18 cellular contexts compared by ENCODE assay signal in the genomic region with DNA sequence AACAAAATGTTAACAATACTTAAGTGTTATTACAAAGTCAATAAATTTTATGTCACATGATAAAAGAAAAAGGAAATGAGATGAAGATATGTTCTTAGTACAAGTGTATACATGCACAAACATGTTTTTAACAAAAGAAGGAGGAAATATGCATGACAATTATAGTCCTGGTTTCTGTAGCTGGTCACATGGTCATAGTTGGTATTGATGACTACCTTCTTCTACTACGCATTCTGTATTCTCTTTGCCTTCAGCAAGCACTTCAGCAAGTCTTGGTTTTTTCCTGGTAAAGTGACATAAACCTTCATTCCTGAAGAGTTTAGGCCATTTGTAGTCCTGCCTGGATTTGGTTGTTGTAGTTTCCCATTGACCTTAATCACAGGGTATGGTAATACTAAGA.
DNase-seq lines count a peak whose midpoint lies in the region; ATAC-seq and TF ChIP-seq lines count a peak whose summit lies in the region.
"Had no signal": no experiment of that assay in that cellular context is flagged by ENCODE, and none has a peak within 500 bp of the region (broad histone marks: within the 10 kb centered on the region; RNA-seq: fewer than 3 reads in every experiment).

No MANE protein-coding gene starts in this region.

- H3K9ac ChIP-seq in mammary epithelial cell (ENCODE audit: insufficient read depth, low read length), result no peak overlapping the region
- H3K9ac ChIP-seq: BLaER1 treated with 17β-estradiol and CSF1 and Interleukin-3, amounts not matched to agents 10 nM and 100 nM had no signal

- intact Hi-C loops in mammary epithelial cell (cut with micrococcal nuclease) (loop anchor here (5.0 to 10.0 kb wide), 4 partner anchors 121 to 1284 kb away; partner anchors contain the start of gene SYT4), breast epithelium (cut with DNase I; ENCODE audit: low total_unique reads) (no loop called here)

- H3K27ac ChIP-seq in mammary epithelial cell (ENCODE audit: insufficient read depth, low read depth, low read length) (no peak overlapping the region), breast epithelium (no peak overlapping the region), foreskin keratinocyte (no peak overlapping the region)
- H3K27ac ChIP-seq: 22Rv1; A549; BLaER1 treated with 17β-estradiol and CSF1 and Interleukin-3, amounts not matched to agents 10 nM and 100 nM; C4-2B had no signal

- H3K9me3 ChIP-seq in mammary epithelial cell (replicated peaks; ENCODE audit: insufficient read depth, low read length), result no peaks in the 10 kb centered on the region
- no peaks in the 10 kb centered on the region for H3K9me3 ChIP-seq in breast epithelium
- H3K9me3 ChIP-seq: A549; BLaER1 treated with 17β-estradiol and CSF1 and Interleukin-3, amounts not matched to agents 10 nM and 100 nM; Caco-2 had no signal

- H3K4me3 ChIP-seq in mammary epithelial cell (replicated peaks in 1 of 3; ENCODE audit: insufficient read depth in 1 of 3, low read depth in 2 of 3, low read length in 3 of 3) (no peak overlapping the region), breast epithelium (no peak overlapping the region), epithelial cell of esophagus (ENCODE audit: low read length) (no peak overlapping the region)
- H3K4me3 ChIP-seq: A549; BLaER1 treated with 17β-estradiol and CSF1 and Interleukin-3, amounts not matched to agents 10 nM and 100 nM had no signal

- H3K36me3 ChIP-seq in mammary epithelial cell (ENCODE audit: insufficient read depth, low read length), result no peaks in the 10 kb centered on the region
- H3K36me3 ChIP-seq in breast epithelium, result no peaks in the 10 kb centered on the region
- H3K36me3 ChIP-seq: BLaER1 treated with 17β-estradiol and CSF1 and Interleukin-3, amounts not matched to agents 10 nM and 100 nM had no signal

- no peak overlapping the region for H2AFZ ChIP-seq in mammary epithelial cell (ENCODE audit: low read depth, low read length)

- peaks cover under 1% of the 10 kb centered on the region for H3K27me3 ChIP-seq in mammary epithelial cell (ENCODE audit: insufficient read depth, low read length)
- H3K27me3 ChIP-seq in breast epithelium, result no peaks in the 10 kb centered on the region
- no peaks in the 10 kb centered on the region for H3K27me3 ChIP-seq in foreskin keratinocyte
- H3K27me3 ChIP-seq: BLaER1 treated with 17β-estradiol and CSF1 and Interleukin-3, amounts not matched to agents 10 nM and 100 nM had no signal

- in situ Hi-C loops in mammary epithelial cell (cut with MboI; ENCODE audit: low sequenced_read_pairs in 2 of 2), result loop anchor here in 1 of 2 donors (25.0 kb wide), 1 partner anchor 1286 kb away; no protein-coding TSS in a partner anchor

- no peak for TF ChIP-seq CTCF in mammary epithelial cell (conservative IDR thresholded peaks at IDR 0.05 in 1 of 2, IDR thresholded peaks at IDR 0.05 in 1 of 2; ENCODE audit: extremely low read depth in 1 of 2, insufficient read depth in 1 of 2, low read depth in 1 of 2, low read length in 2 of 2)
- TF ChIP-seq CTCF in breast epithelium (IDR thresholded peaks at IDR 0.05), result no peak
- no peak for TF ChIP-seq CTCF in epithelial cell of esophagus (IDR thresholded peaks at IDR 0.05; ENCODE audit: insufficient read depth, low read depth, low read length, missing control alignments)
- TF ChIP-seq CTCF in foreskin keratinocyte (conservative IDR thresholded peaks at IDR 0.05), result no peak
- no peak for TF ChIP-seq CTCF in GM20000 (IDR thresholded peaks at IDR 0.05; ENCODE audit: extremely low read depth, missing control alignments)

- ATAC-seq in foreskin keratinocyte, result no peak
- ATAC-seq: A549; CD8-positive, alpha-beta T cell had no signal

- BruUV-seq in mammary epithelial cell (replicated peaks; lab: Mats Ljungman, UMichigan), result no TSS peak

- H3K4me1 ChIP-seq in mammary epithelial cell (ENCODE audit: insufficient read depth, low read length), result peaks cover 6% of the 10 kb centered on the region
- no peaks in the 10 kb centered on the region for H3K4me1 ChIP-seq in breast epithelium
- H3K4me1 ChIP-seq in foreskin keratinocyte, result no peaks in the 10 kb centered on the region
- H3K4me1 ChIP-seq: A549, Caco-2 had no signal

- CTCF ChIA-PET in mammary epithelial cell (lab: Charles Lee; ENCODE audit: low non-redundant PET), result no interaction called here

- no peak overlapping the region for H3K4me2 ChIP-seq in mammary epithelial cell (ENCODE audit: insufficient read depth, low read depth, low read length)
- H3K4me2 ChIP-seq: A549; BLaER1 treated with 17β-estradiol and CSF1 and Interleukin-3, amounts not matched to agents 10 nM and 100 nM had no signal

- dilution Hi-C loops in mammary epithelial cell (cut with HindIII; ENCODE audit: low sequenced_read_pairs), result no loop called here

- TF ChIP-seq POLR2A in breast epithelium (IDR thresholded peaks at IDR 0.05), result no peak

- H4K20me1 ChIP-seq in mammary epithelial cell (ENCODE audit: insufficient read depth, low read length), result no peaks in the 10 kb centered on the region
- H4K20me1 ChIP-seq: BLaER1 treated with 17β-estradiol and CSF1 and Interleukin-3, amounts not matched to agents 10 nM and 100 nM had no signal

- DNase-seq in mammary epithelial cell, result peak; percentile 64
- DNase-seq in breast epithelium (ENCODE audit: low spot score in 2 of 2), result no peak
- DNase-seq in epithelial cell of esophagus (ENCODE audit: low read depth), result peak; percentile 45
- peak; percentile 12 to 17 for DNase-seq in foreskin keratinocyte
- no peak for DNase-seq in DMS153 (lab: John Stamatoyannopoulos, UW)
- DNase-seq in GM20000 (ENCODE audit: low spot score), result no peak
- DNase-seq: AML-193; Caco-2; Calu3; CD4-positive, alpha-beta T cell; CD8-positive, alpha-beta T cell; DMS 273 treated with DMSO at 0.1 percent for 48 hours; DMS79 treated with DMSO at 0.1 percent for 48 hours; GF-D8 had no signal

- whole genome bisulfite sequencing in mammary epithelial cell (ENCODE audit: low coverage, missing lambda C conversion rate), result 0% methylated on average over 1 of the region's 1 CpG

- no peaks in the 10 kb centered on the region for H3K79me2 ChIP-seq in mammary epithelial cell (ENCODE audit: insufficient read depth, low read length)

Comparison
In these comparisons a context has a peak if more than half of its experiments do, and no peak if none do; other contexts are left out.
1. DNase-seq: peak in mammary epithelial cell (single experiment), epithelial cell of esophagus (single experiment) and foreskin keratinocyte (2 of 2); none in breast epithelium (0 of 2), DMS153 (single experiment) and GM20000 (single experiment).